In genomic region chr6:4790158-4790899, GRCh38 we compare ENCODE assay signal across 2 cellular contexts.
TF ChIP-seq lines count a peak whose summit lies in the region.

No MANE protein-coding gene starts in this region.

TF ChIP-seq in IMR-90, 13 proteins besides CTCF, POLR2A, EP300 and RAD21:
- TF ChIP-seq SMC3 (IDR thresholded peaks at IDR 0.05; ENCODE audit: low read depth, low read length), result no peak
- no peak for TF ChIP-seq FOS (IDR thresholded peaks at IDR 0.05; ENCODE audit: low read depth, low read length)
- TF ChIP-seq RFX5 (IDR thresholded peaks at IDR 0.05; ENCODE audit: low read depth, low read length), result no peak
- TF ChIP-seq MAFK (IDR thresholded peaks at IDR 0.05; ENCODE audit: low read depth, low read length), result no peak
- no peak for TF ChIP-seq MAZ (IDR thresholded peaks at IDR 0.05; ENCODE audit: borderline replicate concordance, low read depth, low read length)
- TF ChIP-seq RCOR1 (IDR thresholded peaks at IDR 0.05; ENCODE audit: insufficient replicate concordance, low read length), result no peak
- no peak for TF ChIP-seq USF2 (IDR thresholded peaks at IDR 0.05; ENCODE audit: low read depth, low read length)
- TF ChIP-seq NFE2L2 (IDR thresholded peaks at IDR 0.05; ENCODE audit: low read depth, low read length), result no peak
- TF ChIP-seq ELK1 (IDR thresholded peaks at IDR 0.05; ENCODE audit: borderline replicate concordance, low read depth, low read length), result no peak
- no peak for TF ChIP-seq CEBPB (IDR thresholded peaks at IDR 0.05; ENCODE audit: low read depth, low read length)
- TF ChIP-seq BHLHE40 (IDR thresholded peaks at IDR 0.05; ENCODE audit: low read depth, low read length), result no peak
- TF ChIP-seq CHD1 (IDR thresholded peaks at IDR 0.05; ENCODE audit: low read depth, low read length), result no peak
- no peak for TF ChIP-seq MXI1 (IDR thresholded peaks at IDR 0.05; ENCODE audit: borderline replicate concordance, low read depth, low read length)

TF ChIP-seq in K562, 482 proteins besides CTCF, POLR2A, EP300 and RAD21:
- TF ChIP-seq ATF3 (IDR thresholded peaks at IDR 0.05) (no peak), ATF3 (CRISPR knock-in tag; conservative IDR thresholded peaks at IDR 0.05) (no peak), OTX1 (CRISPR knock-in tag; IDR thresholded peaks at IDR 0.05) (no peak), ATF7 (IDR thresholded peaks at IDR 0.05) (no peak), ZNF253 (CRISPR knock-in tag; conservative IDR thresholded peaks at IDR 0.05) (no peak), JUN (IDR thresholded peaks at IDR 0.05; ENCODE audit: borderline replicate concordance, low read depth, low read length) (no peak), JUN (CRISPR knock-in tag; IDR thresholded peaks at IDR 0.05; ENCODE audit: borderline replicate concordance) (no peak), BCL6 (CRISPR knock-in tag; IDR thresholded peaks at IDR 0.05) (no peak), POLR3A (IDR thresholded peaks at IDR 0.05; ENCODE audit: borderline replicate concordance, extremely low read depth, insufficient read depth, insufficient read length) (no peak), ETV1 (tag; conservative IDR thresholded peaks at IDR 0.05; ENCODE audit: low read depth) (no peak), EZH2 (IDR thresholded peaks at IDR 0.05; ENCODE audit: borderline replicate concordance, low read depth, low read length) (no peak), ELK3 (CRISPR knock-in tag; IDR thresholded peaks at IDR 0.05) (no peak), TRIM25 (IDR thresholded peaks at IDR 0.05; ENCODE audit: borderline replicate concordance) (no peak), HSF4 (CRISPR knock-in tag; IDR thresholded peaks at IDR 0.05; ENCODE audit: borderline replicate concordance) (no peak), CBX8 (IDR thresholded peaks at IDR 0.05; ENCODE audit: borderline replicate concordance, extremely low read depth, low read depth, low read length, poor library complexity, severe bottlenecking) (no peak)
TF ChIP-seq in K562: peak in this region for 0.
